31 cellular contexts compared by ENCODE assay signal in the genomic region with DNA sequence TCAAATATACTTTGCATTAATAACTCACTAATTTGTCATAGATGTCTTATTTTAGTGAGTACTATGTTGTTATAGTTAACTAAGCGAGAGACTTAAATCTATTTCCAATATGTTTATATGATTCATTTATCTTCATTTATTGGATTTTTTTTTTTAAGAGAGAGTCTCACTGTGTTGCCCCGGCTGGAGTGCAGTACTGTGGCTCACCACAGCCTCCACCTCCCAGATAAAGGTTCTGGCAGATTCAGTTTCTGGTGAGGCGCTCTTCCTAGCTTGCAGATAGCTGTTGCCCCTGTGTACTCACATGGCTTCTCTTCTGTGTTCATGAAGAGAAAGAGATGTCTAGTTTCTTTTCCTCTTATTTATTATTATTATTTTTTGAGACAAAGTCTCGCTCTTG.
"Had no signal": no experiment of that assay in that cellular context is flagged by ENCODE, and none has a peak within 500 bp of the region (broad histone marks: within the 10 kb centered on the region; RNA-seq: fewer than 3 reads in every experiment).

No MANE protein-coding gene starts in this region.

- FAIRE-seq: astrocyte, bronchial epithelial cell, colon, endometrium, endothelial cell of umbilical vein had no signal

- H3K9me3 ChIP-seq: esophagus squamous epithelium, gastroesophageal sphincter, heart right ventricle had no signal

- H3K36me3 ChIP-seq: brain microvascular endothelial cell, esophagus squamous epithelium, gastroesophageal sphincter, heart right ventricle, WERI-Rb-1 had no signal

- H3K27me3 ChIP-seq: brain microvascular endothelial cell, gastroesophageal sphincter, heart right ventricle had no signal

- H3K4me1 ChIP-seq: gastroesophageal sphincter, heart right ventricle had no signal

- ATAC-seq: activated CD4-positive, CD25-positive, alpha-beta regulatory T cell treated with anti-CD3 and anti-CD28 coated beads, Interleukin-2, amount 50 U/mL, for 24 hours; activated CD8-positive, alpha-beta T cell treated with anti-CD3 and anti-CD28 coated beads for 36 hours; activated T-cell treated with anti-CD3 and anti-CD28 coated beads, Interleukin-2, amount 50 U/mL, for 4 hours; activated T-helper 17 cell treated with anti-CD3 and anti-CD28 coated beads, Interleukin-2, amount 50 U/mL, for 72 hours; gastroesophageal sphincter; heart right ventricle had no signal

- H3K27ac ChIP-seq: brain microvascular endothelial cell, epithelial cell of prostate, esophagus squamous epithelium, gastroesophageal sphincter, heart right ventricle, WERI-Rb-1 had no signal

- H3K4me3 ChIP-seq: esophagus squamous epithelium, gastroesophageal sphincter, heart right ventricle had no signal

- DNase-seq: activated B cell treated with CpG ODN at 0.5 μM for 24 hours; activated CD4-positive, alpha-beta T cell treated with anti-CD3 and anti-CD28 coated beads for 48 hours; activated CD4-positive, alpha-beta T cell treated with anti-CD3 and anti-CD28 coated beads, Interleukin-2, amount 50 U/mL, for 1 hour; activated CD4-positive, alpha-beta T cell treated with anti-CD3 and anti-CD28 coated beads, Interleukin-2, amount 50 U/mL, for 48 hours; activated CD8-positive, alpha-beta memory T cell treated with anti-CD3 and anti-CD28 coated beads for 24 hours; activated CD8-positive, alpha-beta T cell treated with anti-CD3 and anti-CD28 coated beads for 36 hours; activated effector memory CD4-positive, alpha-beta T cell treated with Interleukin-2 at 50 U/mL for 16 hours; activated gamma-delta T cell treated with Interleukin-2 at 50 U/mL for 16 hours; activated naive CD4-positive, alpha-beta T cell treated with anti-CD3 and anti-CD28 coated beads, Interleukin-2, amount 50 U/mL, for 16 hours; activated naive CD4-positive, alpha-beta T cell treated with Interleukin-2 at 50 U/mL for 16 hours; activated T-cell treated with anti-CD3 and anti-CD28 coated beads, Interleukin-2, amount 50 U/mL, for 4 hours; amniotic stem cell; anterior cingulate cortex; brain microvascular endothelial cell; cortex of kidney; dermis blood vessel endothelial cell; effector CD4-positive, alpha-beta T cell; esophagus squamous epithelium; foreskin melanocyte; heart right ventricle; T1000; WERI-Rb-1 had no signal
